ENCODE assay signal across 14 cellular contexts in the genomic region with DNA sequence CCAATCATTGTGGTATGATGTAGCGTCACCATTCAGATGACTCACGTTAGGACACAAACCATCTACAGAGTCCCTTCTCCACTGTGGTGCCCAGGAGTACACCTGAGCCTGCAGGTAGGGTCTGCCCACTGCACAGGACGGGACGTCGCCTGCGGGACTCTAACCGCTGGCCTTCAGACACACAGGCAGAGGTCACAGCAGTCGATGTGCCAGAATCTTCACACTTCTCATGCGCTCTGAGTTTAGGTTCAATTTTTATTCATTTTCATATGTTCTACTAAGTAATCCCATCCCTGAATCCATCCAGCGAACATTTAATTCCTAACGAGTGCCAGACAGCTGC.
DNase-seq lines count a peak whose midpoint lies in the region; ATAC-seq and TF ChIP-seq lines count a peak whose summit lies in the region.
"Had no signal": no experiment of that assay in that cellular context is flagged by ENCODE, and none has a peak within 500 bp of the region (broad histone marks: within the 10 kb centered on the region; RNA-seq: fewer than 3 reads in every experiment).

No MANE protein-coding gene starts in this region.

- no TSS peak for BruUV-seq in mammary epithelial cell (replicated peaks; lab: Mats Ljungman, UMichigan)

- H3K4me2 ChIP-seq in mammary epithelial cell (ENCODE audit: insufficient read depth, low read depth, low read length), result no peak overlapping the region

- H3K4me1 Mint-ChIP-seq in activated naive CD8-positive, alpha-beta T cell treated with anti-CD3 and anti-CD28 coated beads for 36 hours, result peaks cover 11% of the 10 kb centered on the region
- peaks cover 7 to 13% (median 10%) of the 10 kb centered on the region in 4 donors for H3K4me1 Mint-ChIP-seq in naive thymus-derived CD8-positive, alpha-beta T cell

- CTCF ChIA-PET in mammary epithelial cell (lab: Charles Lee; ENCODE audit: low non-redundant PET), result no interaction called here

- H3K4me1 ChIP-seq in breast epithelium (peaks cover 0 to 9% of the 10 kb centered on the region in 2 donors), mammary epithelial cell (ENCODE audit: insufficient read depth, low read length) (no peaks in the 10 kb centered on the region), vagina (peaks cover 31% of the 10 kb centered on the region), right lobe of liver (peaks cover 0 to 3% (median 0%) of the 10 kb centered on the region in 4 donors), suprapubic skin (peaks cover 12% of the 10 kb centered on the region)

- no peaks in the 10 kb centered on the region for H3K36me3 Mint-ChIP-seq in activated naive CD8-positive, alpha-beta T cell treated with anti-CD3 and anti-CD28 coated beads for 36 hours
- no peaks in the 10 kb centered on the region for H3K36me3 Mint-ChIP-seq in naive thymus-derived CD8-positive, alpha-beta T cell

- TF ChIP-seq POLR2A in breast epithelium (IDR thresholded peaks at IDR 0.05), result no peak
- TF ChIP-seq POLR2A in vagina (IDR thresholded peaks at IDR 0.05), result peak in 1 of 2 donors; percentile 5
- no peak for TF ChIP-seq POLR2A in right lobe of liver (IDR thresholded peaks at IDR 0.05)
- TF ChIP-seq POLR2A in suprapubic skin (IDR thresholded peaks at IDR 0.05), result no peak

- H3K27ac Mint-ChIP-seq in activated naive CD8-positive, alpha-beta T cell treated with anti-CD3 and anti-CD28 coated beads for 36 hours, result no peak overlapping the region
- peak overlapping the region in 2 of 10 donors; percentile 0 to 32 for H3K27ac Mint-ChIP-seq in naive thymus-derived CD8-positive, alpha-beta T cell

- H3K4me3 ChIP-seq in breast epithelium (no peak overlapping the region), mammary epithelial cell (replicated peaks in 1 of 3; ENCODE audit: insufficient read depth in 1 of 3, low read depth in 2 of 3, low read length in 3 of 3) (no peak overlapping the region), vagina (no peak overlapping the region), right lobe of liver (no peak overlapping the region), suprapubic skin (no peak overlapping the region)
- H3K4me3 ChIP-seq: GM23248, mucosa of descending colon had no signal

- no peaks in the 10 kb centered on the region for H3K9me3 Mint-ChIP-seq in activated naive CD8-positive, alpha-beta T cell treated with anti-CD3 and anti-CD28 coated beads for 36 hours
- H3K9me3 Mint-ChIP-seq in naive thymus-derived CD8-positive, alpha-beta T cell, result no peaks in the 10 kb centered on the region

- no peaks in the 10 kb centered on the region for H3K79me2 ChIP-seq in mammary epithelial cell (ENCODE audit: insufficient read depth, low read length)

- H3K9ac ChIP-seq in mammary epithelial cell (ENCODE audit: insufficient read depth, low read length), result no peak overlapping the region
- H3K9ac ChIP-seq: GM23248 had no signal

- intact Hi-C loops in breast epithelium (cut with DNase I; ENCODE audit: low total_unique reads) (loop anchor here (10.0 kb wide), 1 partner anchor 627 kb away; no protein-coding TSS in a partner anchor), mammary epithelial cell (cut with micrococcal nuclease) (loop anchor here (5.0 kb wide), 1 partner anchor 619 kb away; no protein-coding TSS in a partner anchor), vagina (cut with DNase I) (loop anchor here (5.0 kb wide), 2 partner anchors 71 to 629 kb away; no protein-coding TSS in a partner anchor), right lobe of liver (cut with DNase I) (no loop called here)

- H3K4me3 Mint-ChIP-seq in activated naive CD8-positive, alpha-beta T cell treated with anti-CD3 and anti-CD28 coated beads for 36 hours, result peak overlapping the region; percentile 53
- peak overlapping the region; percentile 9 to 77 (median 59) for H3K4me3 Mint-ChIP-seq in naive thymus-derived CD8-positive, alpha-beta T cell

- H2AFZ ChIP-seq in mammary epithelial cell (ENCODE audit: low read depth, low read length), result no peak overlapping the region

- DNase-seq in breast epithelium (ENCODE audit: low spot score in 2 of 2) (no peak), mammary epithelial cell (no peak), vagina (ENCODE audit: extremely low spot score in 2 of 2) (no peak), right lobe of liver (no peak), suprapubic skin (ENCODE audit: low spot score in 2 of 2) (no peak)
- no peak for DNase-seq in activated naive CD8-positive, alpha-beta T cell treated with anti-CD3 and anti-CD28 coated beads for 36 hours
- DNase-seq in naive thymus-derived CD8-positive, alpha-beta T cell, result no peak
- DNase-seq: COR-L47, GF-D8, NCI-H1694 had no signal

- H3K36me3 ChIP-seq in breast epithelium, result no peaks in the 10 kb centered on the region
- H3K36me3 ChIP-seq in mammary epithelial cell (ENCODE audit: insufficient read depth, low read length), result no peaks in the 10 kb centered on the region
- H3K36me3 ChIP-seq in vagina, result no peaks in the 10 kb centered on the region
- no peaks in the 10 kb centered on the region for H3K36me3 ChIP-seq in right lobe of liver
- H3K36me3 ChIP-seq in suprapubic skin, result no peaks in the 10 kb centered on the region
- H3K36me3 ChIP-seq: tibial artery had no signal

- no peak for ATAC-seq in naive thymus-derived CD8-positive, alpha-beta T cell
- ATAC-seq in right lobe of liver (no peak), HG03175 (IDR thresholded peaks at IDR 0.05; ENCODE audit: unreplicated experiment) (no peak)

- H3K9me3 ChIP-seq in breast epithelium, result no peaks in the 10 kb centered on the region
- peaks cover 4% of the 10 kb centered on the region for H3K9me3 ChIP-seq in mammary epithelial cell (replicated peaks; ENCODE audit: insufficient read depth, low read length)
- no peaks in the 10 kb centered on the region for H3K9me3 ChIP-seq in vagina
- H3K9me3 ChIP-seq in right lobe of liver, result no peaks in the 10 kb centered on the region
- H3K9me3 ChIP-seq in suprapubic skin, result no peaks in the 10 kb centered on the region
- H3K9me3 ChIP-seq: mucosa of descending colon, tibial artery had no signal

- H3K27me3 ChIP-seq in breast epithelium (no peaks in the 10 kb centered on the region), mammary epithelial cell (ENCODE audit: insufficient read depth, low read length) (no peaks in the 10 kb centered on the region), vagina (no peaks in the 10 kb centered on the region), right lobe of liver (no peaks in the 10 kb centered on the region), suprapubic skin (peaks cover 5% of the 10 kb centered on the region)
- H3K27me3 ChIP-seq: tibial artery had no signal

- TF ChIP-seq CTCF in breast epithelium (IDR thresholded peaks at IDR 0.05) (no peak), mammary epithelial cell (conservative IDR thresholded peaks at IDR 0.05 in 1 of 2, IDR thresholded peaks at IDR 0.05 in 1 of 2; ENCODE audit: extremely low read depth in 1 of 2, insufficient read depth in 1 of 2, low read depth in 1 of 2, low read length in 2 of 2) (no peak), vagina (IDR thresholded peaks at IDR 0.05) (no peak), right lobe of liver (IDR thresholded peaks at IDR 0.05) (no peak), suprapubic skin (IDR thresholded peaks at IDR 0.05) (no peak)

- in situ Hi-C loops in mammary epithelial cell (cut with MboI; ENCODE audit: low sequenced_read_pairs in 2 of 2), result no loop called here

- H3K27me3 Mint-ChIP-seq in activated naive CD8-positive, alpha-beta T cell treated with anti-CD3 and anti-CD28 coated beads for 36 hours, result peaks cover 17% of the 10 kb centered on the region
- H3K27me3 Mint-ChIP-seq in naive thymus-derived CD8-positive, alpha-beta T cell, result peaks cover 14 to 51% (median 19%) of the 10 kb centered on the region in 5 donors

- POLR2A ChIA-PET in naive thymus-derived CD8-positive, alpha-beta T cell (lab: Charles Lee), result no interaction called here

- no peaks in the 10 kb centered on the region for H4K20me1 ChIP-seq in mammary epithelial cell (ENCODE audit: insufficient read depth, low read length)

- 87% methylated on average over 10 of the region's 11 CpGs for WGBS in mammary epithelial cell (ENCODE audit: low coverage, missing lambda C conversion rate)
- 65% methylated on average over 10 of the region's 11 CpGs for WGBS in right lobe of liver (ENCODE audit: insufficient coverage, low coverage, low lambda C conversion rate, missing lambda C conversion rate)
- 70% methylated on average over 11 of the region's 11 CpGs for WGBS in suprapubic skin

- dilution Hi-C loops in mammary epithelial cell (cut with HindIII; ENCODE audit: low sequenced_read_pairs), result no loop called here

- TF ChIP-seq EP300 in suprapubic skin (IDR thresholded peaks at IDR 0.05), result no peak

- peak overlapping the region; percentile 10 to 60 for H3K27ac ChIP-seq in breast epithelium
- no peak overlapping the region for H3K27ac ChIP-seq in mammary epithelial cell (ENCODE audit: insufficient read depth, low read depth, low read length)
- peak overlapping the region; percentile 82 for H3K27ac ChIP-seq in vagina
- no peak overlapping the region for H3K27ac ChIP-seq in right lobe of liver
- H3K27ac ChIP-seq in suprapubic skin, result no peak overlapping the region
- H3K27ac ChIP-seq: GM23248, tibial artery had no signal

Comparison
In these comparisons a context has a peak if more than half of its experiments do, and no peak if none do; other contexts are left out.
1. H3K27ac ChIP-seq: peak in breast epithelium (2 of 2) and vagina (single experiment); none in mammary epithelial cell (single experiment), right lobe of liver (0 of 3) and suprapubic skin (single experiment).
2. intact Hi-C loops: an anchor here in breast epithelium (10.0 kb wide), mammary epithelial cell (5.0 kb wide) and vagina (5.0 kb wide); none called in right lobe of liver.